In genomic region chr2:233681534-233682099, GRCh38 we compare ENCODE assay signal across 24 cellular contexts. TPM values are rescaled to one million over a fixed set of nuclear protein-coding genes. Genes with fewer than 3 reads are reported as not detected.
"Had no signal": no experiment of that assay in that cellular context is flagged by ENCODE, and none has a peak within 500 bp of the region (broad histone marks: within the 10 kb centered on the region; RNA-seq: fewer than 3 reads in every experiment).

UGT1A7 (plus strand) TSS chr2:233681901; CDS start chr2:233681938, 37 bp downstream.

- H3K4me3 Mint-ChIP-seq: naive thymus-derived CD8-positive, alpha-beta T cell; stimulated activated naive B cell treated with anti-CD40 and anti-IgM and Interleukin-4, amounts not matched to agents 10 μg/mL and 1 μg/mL and 100 μg/mL, for 72 hours; stimulated activated naive CD8-positive, alpha-beta T cell treated with anti-CD3 and anti-CD28 coated beads, Interleukin-15, amount 100 ng/mL, for 72 hours had no signal

- H3K4me1 Mint-ChIP-seq: stimulated activated naive CD8-positive, alpha-beta T cell treated with anti-CD3 and anti-CD28 coated beads, Interleukin-15, amount 100 ng/mL, for 72 hours had no signal

- H3K27me3 ChIP-seq: testis had no signal

- H3K36me3 ChIP-seq: heart left ventricle, neutrophil, spleen had no signal

- H3K27ac ChIP-seq: dorsolateral prefrontal cortex, heart left ventricle, neutrophil, spleen, testis had no signal

- H3K9me3 ChIP-seq: heart left ventricle, mucosa of descending colon, neutrophil, spleen, testis had no signal

- DNase-seq: cortex of kidney; dorsolateral prefrontal cortex; effector CD8-positive, alpha-beta T cell; foreskin melanocyte; heart left ventricle; hippocampal formation; left colon; mucosa of descending colon; naive thymus-derived CD8-positive, alpha-beta T cell; spleen; stimulated activated CD4-positive, alpha-beta T cell treated with anti-CD3 and anti-CD28 coated beads, Interleukin-15, amount 100 ng/mL, for 24 hours; stimulated activated CD4-positive, alpha-beta T cell treated with anti-CD3 and anti-CD28 coated beads, Interleukin-1b, Interleukin-23, amount 100 ng/mL, for 48 hours; stimulated activated CD4-positive, alpha-beta T cell treated with anti-CD3 and anti-CD28 coated beads, Interleukin-4, amount 100 ng/mL, for 24 hours; stimulated activated naive B cell treated with anti-CD40 and anti-IgM and Interleukin-4, amounts not matched to agents 10 μg/mL and 1 μg/mL and 100 μg/mL, for 72 hours; stimulated activated naive CD8-positive, alpha-beta T cell treated with anti-CD3 and anti-CD28 coated beads, Interleukin-15, amount 100 ng/mL, for 72 hours; testis; trophoblast cell had no signal

- ATAC-seq: heart left ventricle; left colon; mucosa of descending colon; naive thymus-derived CD8-positive, alpha-beta T cell; sciatic nerve; stimulated activated naive B cell treated with anti-CD40 and anti-IgM and Interleukin-4, amounts not matched to agents 10 μg/mL and 1 μg/mL and 100 μg/mL, for 72 hours; stimulated activated naive CD8-positive, alpha-beta T cell treated with anti-CD3 and anti-CD28 coated beads, Interleukin-15, amount 100 ng/mL, for 72 hours had no signal

- H3K4me1 ChIP-seq: heart left ventricle, spleen, testis had no signal

- H3K27ac Mint-ChIP-seq: naive thymus-derived CD8-positive, alpha-beta T cell; stimulated activated naive B cell treated with anti-CD40 and anti-IgM and Interleukin-4, amounts not matched to agents 10 μg/mL and 1 μg/mL and 100 μg/mL, for 72 hours; stimulated activated naive CD8-positive, alpha-beta T cell treated with anti-CD3 and anti-CD28 coated beads, Interleukin-15, amount 100 ng/mL, for 72 hours had no signal

- H3K4me3 ChIP-seq: dorsolateral prefrontal cortex, heart left ventricle, mucosa of descending colon, spleen, testis had no signal

- H3K9me3 Mint-ChIP-seq: stimulated activated naive B cell treated with anti-CD40 and anti-IgM and Interleukin-4, amounts not matched to agents 10 μg/mL and 1 μg/mL and 100 μg/mL, for 72 hours; stimulated activated naive CD8-positive, alpha-beta T cell treated with anti-CD3 and anti-CD28 coated beads, Interleukin-15, amount 100 ng/mL, for 72 hours had no signal

- H3K36me3 Mint-ChIP-seq: naive thymus-derived CD8-positive, alpha-beta T cell had no signal

RNA-seq across cellular contexts. Expression of gene UGT1A7, which starts in this region (rescaled TPM):
- total RNA-seq: dorsolateral prefrontal cortex; glomerular endothelial cell; heart left ventricle; kidney epithelial cell; naive thymus-derived CD8-positive, alpha-beta T cell; osteoblast; pulmonary artery endothelial cell; sciatic nerve; skeletal muscle tissue; spleen had no signal
